In the genomic region with DNA sequence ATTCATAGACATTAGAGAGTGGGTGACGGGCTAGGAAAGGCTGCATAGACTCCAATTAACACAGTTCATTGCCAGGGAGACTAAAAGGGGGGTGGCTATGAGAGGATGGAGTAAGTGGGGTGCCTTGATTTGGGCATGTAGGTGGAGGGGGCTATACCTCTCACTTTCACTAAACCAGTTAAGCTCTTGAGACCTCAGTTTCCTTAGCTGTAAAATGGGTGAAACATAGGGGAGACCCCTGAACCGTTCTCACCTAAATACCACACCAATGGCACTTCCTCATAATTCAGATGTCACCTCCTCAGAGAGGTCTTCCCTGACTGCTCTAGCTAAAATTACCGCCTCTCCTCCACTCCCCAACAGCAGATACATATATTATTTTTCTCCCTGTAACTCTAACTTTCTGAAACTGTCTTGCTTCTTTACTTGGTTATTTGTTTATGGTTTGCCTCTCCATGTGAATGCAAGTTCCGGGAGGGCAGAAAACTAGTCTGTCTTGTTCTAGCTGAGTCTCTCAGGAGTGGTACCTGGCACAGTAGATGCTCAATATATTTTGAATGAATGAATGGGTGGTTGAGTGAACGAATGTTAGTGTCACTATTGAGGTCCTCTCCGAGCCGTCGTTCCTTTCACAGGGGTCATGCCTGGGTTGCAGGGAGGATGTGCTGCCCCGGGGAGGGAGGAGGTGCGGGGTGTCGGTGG, we compare ENCODE assay signal across 1 cellular context.
TF ChIP-seq lines count a peak whose summit lies in the region.

No MANE protein-coding gene starts in this region.

TF ChIP-seq in GM23338, 12 proteins besides CTCF, POLR2A, EP300 and RAD21 (continued from another document):
- TF ChIP-seq, protein P1, sequence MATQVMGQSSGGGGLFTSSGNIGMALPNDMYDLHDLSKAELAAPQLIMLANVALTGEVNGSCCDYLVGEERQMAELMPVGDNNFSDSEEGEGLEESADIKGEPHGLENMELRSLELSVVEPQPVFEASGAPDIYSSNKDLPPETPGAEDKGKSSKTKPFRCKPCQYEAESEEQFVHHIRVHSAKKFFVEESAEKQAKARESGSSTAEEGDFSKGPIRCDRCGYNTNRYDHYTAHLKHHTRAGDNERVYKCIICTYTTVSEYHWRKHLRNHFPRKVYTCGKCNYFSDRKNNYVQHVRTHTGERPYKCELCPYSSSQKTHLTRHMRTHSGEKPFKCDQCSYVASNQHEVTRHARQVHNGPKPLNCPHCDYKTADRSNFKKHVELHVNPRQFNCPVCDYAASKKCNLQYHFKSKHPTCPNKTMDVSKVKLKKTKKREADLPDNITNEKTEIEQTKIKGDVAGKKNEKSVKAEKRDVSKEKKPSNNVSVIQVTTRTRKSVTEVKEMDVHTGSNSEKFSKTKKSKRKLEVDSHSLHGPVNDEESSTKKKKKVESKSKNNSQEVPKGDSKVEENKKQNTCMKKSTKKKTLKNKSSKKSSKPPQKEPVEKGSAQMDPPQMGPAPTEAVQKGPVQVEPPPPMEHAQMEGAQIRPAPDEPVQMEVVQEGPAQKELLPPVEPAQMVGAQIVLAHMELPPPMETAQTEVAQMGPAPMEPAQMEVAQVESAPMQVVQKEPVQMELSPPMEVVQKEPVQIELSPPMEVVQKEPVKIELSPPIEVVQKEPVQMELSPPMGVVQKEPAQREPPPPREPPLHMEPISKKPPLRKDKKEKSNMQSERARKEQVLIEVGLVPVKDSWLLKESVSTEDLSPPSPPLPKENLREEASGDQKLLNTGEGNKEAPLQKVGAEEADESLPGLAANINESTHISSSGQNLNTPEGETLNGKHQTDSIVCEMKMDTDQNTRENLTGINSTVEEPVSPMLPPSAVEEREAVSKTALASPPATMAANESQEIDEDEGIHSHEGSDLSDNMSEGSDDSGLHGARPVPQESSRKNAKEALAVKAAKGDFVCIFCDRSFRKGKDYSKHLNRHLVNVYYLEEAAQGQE (IDR thresholded peaks at IDR 0.05; ENCODE audit: unreplicated experiment): no peak
- TF ChIP-seq, protein P2, sequence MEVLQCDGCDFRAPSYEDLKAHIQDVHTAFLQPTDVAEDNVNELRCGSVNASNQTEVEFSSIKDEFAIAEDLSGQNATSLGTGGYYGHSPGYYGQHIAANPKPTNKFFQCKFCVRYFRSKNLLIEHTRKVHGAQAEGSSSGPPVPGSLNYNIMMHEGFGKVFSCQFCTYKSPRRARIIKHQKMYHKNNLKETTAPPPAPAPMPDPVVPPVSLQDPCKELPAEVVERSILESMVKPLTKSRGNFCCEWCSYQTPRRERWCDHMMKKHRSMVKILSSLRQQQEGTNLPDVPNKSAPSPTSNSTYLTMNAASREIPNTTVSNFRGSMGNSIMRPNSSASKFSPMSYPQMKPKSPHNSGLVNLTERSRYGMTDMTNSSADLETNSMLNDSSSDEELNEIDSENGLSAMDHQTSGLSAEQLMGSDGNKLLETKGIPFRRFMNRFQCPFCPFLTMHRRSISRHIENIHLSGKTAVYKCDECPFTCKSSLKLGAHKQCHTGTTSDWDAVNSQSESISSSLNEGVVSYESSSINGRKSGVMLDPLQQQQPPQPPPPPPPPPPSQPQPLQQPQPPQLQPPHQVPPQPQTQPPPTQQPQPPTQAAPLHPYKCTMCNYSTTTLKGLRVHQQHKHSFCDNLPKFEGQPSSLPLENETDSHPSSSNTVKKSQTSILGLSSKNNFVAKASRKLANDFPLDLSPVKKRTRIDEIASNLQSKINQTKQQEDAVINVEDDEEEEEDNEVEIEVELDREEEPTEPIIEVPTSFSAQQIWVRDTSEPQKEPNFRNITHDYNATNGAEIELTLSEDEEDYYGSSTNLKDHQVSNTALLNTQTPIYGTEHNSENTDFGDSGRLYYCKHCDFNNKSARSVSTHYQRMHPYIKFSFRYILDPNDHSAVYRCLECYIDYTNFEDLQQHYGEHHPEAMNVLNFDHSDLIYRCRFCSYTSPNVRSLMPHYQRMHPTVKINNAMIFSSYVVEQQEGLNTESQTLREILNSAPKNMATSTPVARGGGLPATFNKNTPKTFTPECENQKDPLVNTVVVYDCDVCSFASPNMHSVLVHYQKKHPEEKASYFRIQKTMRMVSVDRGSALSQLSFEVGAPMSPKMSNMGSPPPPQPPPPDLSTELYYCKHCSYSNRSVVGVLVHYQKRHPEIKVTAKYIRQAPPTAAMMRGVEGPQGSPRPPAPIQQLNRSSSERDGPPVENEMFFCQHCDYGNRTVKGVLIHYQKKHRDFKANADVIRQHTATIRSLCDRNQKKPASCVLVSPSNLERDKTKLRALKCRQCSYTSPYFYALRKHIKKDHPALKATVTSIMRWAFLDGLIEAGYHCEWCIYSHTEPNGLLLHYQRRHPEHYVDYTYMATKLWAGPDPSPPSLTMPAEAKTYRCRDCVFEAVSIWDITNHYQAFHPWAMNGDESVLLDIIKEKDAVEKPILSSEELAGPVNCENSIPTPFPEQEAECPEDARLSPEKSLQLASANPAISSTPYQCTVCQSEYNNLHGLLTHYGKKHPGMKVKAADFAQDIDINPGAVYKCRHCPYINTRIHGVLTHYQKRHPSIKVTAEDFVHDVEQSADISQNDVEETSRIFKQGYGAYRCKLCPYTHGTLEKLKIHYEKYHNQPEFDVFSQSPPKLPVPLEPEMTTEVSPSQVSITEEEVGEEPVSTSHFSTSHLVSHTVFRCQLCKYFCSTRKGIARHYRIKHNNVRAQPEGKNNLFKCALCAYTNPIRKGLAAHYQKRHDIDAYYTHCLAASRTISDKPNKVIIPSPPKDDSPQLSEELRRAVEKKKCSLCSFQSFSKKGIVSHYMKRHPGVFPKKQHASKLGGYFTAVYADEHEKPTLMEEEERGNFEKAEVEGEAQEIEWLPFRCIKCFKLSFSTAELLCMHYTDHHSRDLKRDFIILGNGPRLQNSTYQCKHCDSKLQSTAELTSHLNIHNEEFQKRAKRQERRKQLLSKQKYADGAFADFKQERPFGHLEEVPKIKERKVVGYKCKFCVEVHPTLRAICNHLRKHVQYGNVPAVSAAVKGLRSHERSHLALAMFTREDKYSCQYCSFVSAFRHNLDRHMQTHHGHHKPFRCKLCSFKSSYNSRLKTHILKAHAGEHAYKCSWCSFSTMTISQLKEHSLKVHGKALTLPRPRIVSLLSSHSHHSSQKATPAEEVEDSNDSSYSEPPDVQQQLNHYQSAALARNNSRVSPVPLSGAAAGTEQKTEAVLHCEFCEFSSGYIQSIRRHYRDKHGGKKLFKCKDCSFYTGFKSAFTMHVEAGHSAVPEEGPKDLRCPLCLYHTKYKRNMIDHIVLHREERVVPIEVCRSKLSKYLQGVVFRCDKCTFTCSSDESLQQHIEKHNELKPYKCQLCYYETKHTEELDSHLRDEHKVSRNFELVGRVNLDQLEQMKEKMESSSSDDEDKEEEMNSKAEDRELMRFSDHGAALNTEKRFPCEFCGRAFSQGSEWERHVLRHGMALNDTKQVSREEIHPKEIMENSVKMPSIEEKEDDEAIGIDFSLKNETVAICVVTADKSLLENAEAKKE (CRISPR knock-in tag; IDR thresholded peaks at IDR 0.05): no peak
- TF ChIP-seq STAT1 (IDR thresholded peaks at IDR 0.05; ENCODE audit: unreplicated experiment): no peak
- no peak for TF ChIP-seq ZNF114 (CRISPR knock-in tag; IDR thresholded peaks at IDR 0.05)
- TF ChIP-seq EZH2 (IDR thresholded peaks at IDR 0.05; ENCODE audit: low read depth, unreplicated experiment): peak; percentile 35
- no peak for TF ChIP-seq JUNB (IDR thresholded peaks at IDR 0.05; ENCODE audit: unreplicated experiment)
